Comparison of ENCODE assay signal across 9 cellular contexts in genomic region chr14:106039400-106039799, GRCh38.
A peak's percentile ranks its signal among the peaks of the same experiment; 100 is the strongest.
DNase-seq lines count a peak whose midpoint lies in the region; ATAC-seq, FAIRE-seq and TF ChIP-seq lines count a peak whose summit lies in the region.
"Had no signal": no experiment of that assay in that cellular context is flagged by ENCODE, and none has a peak within 500 bp of the region (broad histone marks: within the 10 kb centered on the region; RNA-seq: fewer than 3 reads in every experiment).

No MANE protein-coding gene starts in this region.

- no peak overlapping the region for H3K4me3 ChIP-seq in ascending aorta

- H3K9me3 ChIP-seq in ascending aorta = no peaks in the 10 kb centered on the region

- peak; percentile 85 to 94 for ATAC-seq in natural killer cell treated with Interleukin-12 subunit alpha and Interleukin-12 subunit beta and Interleukin-15 and Interleukin-18, amount 100 ng/mL, for 72 hours
- no peak for ATAC-seq in HG03457 (IDR thresholded peaks at IDR 0.05; ENCODE audit: unreplicated experiment)

- DNase-seq in COLO668 (lab: John Stamatoyannopoulos, UW; ENCODE audit: unreplicated experiment) (peak; percentile 58), NCI-H1694 (lab: John Stamatoyannopoulos, UW) (peak; percentile 77), activated T-cell treated with anti-CD3 and anti-CD28 coated beads for 4 hours (peak; percentile 33), NCI-H146 (lab: John Stamatoyannopoulos, UW) (no peak), RCC 7860 (ENCODE audit: low spot score) (no peak), ascending aorta (ENCODE audit: low spot score in 2 of 2) (no peak)
- peak; percentile 81 for DNase-seq in natural killer cell treated with Interleukin-12 subunit alpha and Interleukin-12 subunit beta and Interleukin-15 and Interleukin-18, amount 100 ng/mL, for 72 hours (ENCODE audit: low spot score)

- no peaks in the 10 kb centered on the region for H3K9me3 Mint-ChIP-seq in natural killer cell treated with Interleukin-12 subunit alpha and Interleukin-12 subunit beta and Interleukin-15 and Interleukin-18, amount 100 ng/mL, for 72 hours
- H3K9me3 Mint-ChIP-seq: stimulated activated naive CD8-positive, alpha-beta T cell treated with anti-CD3 and anti-CD28 coated beads, Interleukin-15, Interleukin-2, amounts not matched to agents 100 ng/mL and 50 ng/mL, for 24 hours had no signal

- no peak overlapping the region for H3K27ac ChIP-seq in ascending aorta

- H3K27me3 ChIP-seq in ascending aorta = no peaks in the 10 kb centered on the region

- H3K27me3 Mint-ChIP-seq in natural killer cell treated with Interleukin-12 subunit alpha and Interleukin-12 subunit beta and Interleukin-15 and Interleukin-18, amount 100 ng/mL, for 72 hours = peaks cover 0 to 23% of the 10 kb centered on the region in 2 donors

- FAIRE-seq in RCC 7860 (lab: Jason Lieb, UNC) = no peak

- H3K4me1 ChIP-seq in ascending aorta = no peaks in the 10 kb centered on the region

- no peaks in the 10 kb centered on the region for H3K36me3 Mint-ChIP-seq in natural killer cell treated with Interleukin-12 subunit alpha and Interleukin-12 subunit beta and Interleukin-15 and Interleukin-18, amount 100 ng/mL, for 72 hours

- H3K27ac Mint-ChIP-seq in natural killer cell treated with Interleukin-12 subunit alpha and Interleukin-12 subunit beta and Interleukin-15 and Interleukin-18, amount 100 ng/mL, for 72 hours = peak overlapping the region in 1 of 2 donors; percentile 24
- H3K27ac Mint-ChIP-seq: stimulated activated naive CD8-positive, alpha-beta T cell treated with anti-CD3 and anti-CD28 coated beads, Interleukin-15, Interleukin-2, amounts not matched to agents 100 ng/mL and 50 ng/mL, for 24 hours had no signal

- peaks cover 7 to 19% of the 10 kb centered on the region in 2 donors for H3K4me1 Mint-ChIP-seq in natural killer cell treated with Interleukin-12 subunit alpha and Interleukin-12 subunit beta and Interleukin-15 and Interleukin-18, amount 100 ng/mL, for 72 hours (ENCODE audit: low read depth in 2 of 2)

- H3K36me3 ChIP-seq in ascending aorta = no peaks in the 10 kb centered on the region

- no peak overlapping the region for H3K4me3 Mint-ChIP-seq in natural killer cell treated with Interleukin-12 subunit alpha and Interleukin-12 subunit beta and Interleukin-15 and Interleukin-18, amount 100 ng/mL, for 72 hours
- H3K4me3 Mint-ChIP-seq: stimulated activated naive CD8-positive, alpha-beta T cell treated with anti-CD3 and anti-CD28 coated beads, Interleukin-15, Interleukin-2, amounts not matched to agents 100 ng/mL and 50 ng/mL, for 24 hours had no signal

- TF ChIP-seq CTCF in ascending aorta (IDR thresholded peaks at IDR 0.05) = no peak

- intact Hi-C loops in ascending aorta (cut with DNase I) = no loop called here

Comparison
In these comparisons a context has a peak if more than half of its experiments do, and no peak if none do; other contexts are left out.
1. DNase-seq: peak in COLO668 (single experiment), NCI-H1694 (single experiment), activated T-cell treated with anti-CD3 and anti-CD28 coated beads for 4 hours (single experiment) and natural killer cell treated with Interleukin-12 subunit alpha and Interleukin-12 subunit beta and Interleukin-15 and Interleukin-18, amount 100 ng/mL, for 72 hours (single experiment); none in NCI-H146 (single experiment), RCC 7860 (single experiment) and ascending aorta (0 of 2).